In the genomic region with DNA sequence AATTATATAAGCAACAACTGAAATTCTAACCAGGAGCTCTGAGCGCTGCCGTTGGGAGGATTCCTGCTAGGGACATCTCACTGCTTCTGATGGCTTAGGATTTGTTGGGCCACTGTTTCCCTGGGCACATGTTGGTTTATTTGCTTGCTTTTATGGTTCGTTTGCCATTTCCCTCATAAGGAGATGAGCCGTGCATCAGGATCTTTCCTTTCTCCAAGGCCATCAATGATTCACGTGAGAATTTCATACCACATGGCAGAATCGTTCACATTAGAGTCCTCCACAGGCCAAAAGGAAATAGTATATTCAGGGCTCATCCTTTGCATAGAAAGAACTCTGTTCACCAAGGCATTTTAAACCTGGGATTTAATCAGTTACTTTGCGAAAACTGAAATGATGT, we compare ENCODE assay signal across 15 cellular contexts.
DNase-seq lines count a peak whose midpoint lies in the region; ATAC-seq and TF ChIP-seq lines count a peak whose summit lies in the region.
"Had no signal": no experiment of that assay in that cellular context is flagged by ENCODE, and none has a peak within 500 bp of the region (broad histone marks: within the 10 kb centered on the region; RNA-seq: fewer than 3 reads in every experiment).

No MANE protein-coding gene starts in this region.

- H3K27ac Mint-ChIP-seq in osteocyte (ENCODE audit: unreplicated experiment): no peak overlapping the region
- H3K27ac Mint-ChIP-seq: stimulated activated memory B cell treated with anti-CD40 and anti-IgM and Interleukin-4, amounts not matched to agents 10 μg/mL and 1 μg/mL and 100 μg/mL, for 72 hours had no signal

- H3F3A ChIP-seq in PC-9 (ENCODE audit: insufficient read depth, low read depth): peaks cover 41% of the 10 kb centered on the region

- no peaks in the 10 kb centered on the region for H4K20me1 ChIP-seq in PC-9 (ENCODE audit: insufficient read depth)
- H4K20me1 ChIP-seq: BLaER1 had no signal

- WGBS in esophagus muscularis mucosa: 87% methylated on average over 7 of the region's 7 CpGs

- peak overlapping the region; percentile 59 for H3K4me2 ChIP-seq in PC-9
- H3K4me2 ChIP-seq: BLaER1 had no signal

- H3K36me3 ChIP-seq in PC-9 (ENCODE audit: low read depth) (no peaks in the 10 kb centered on the region), esophagus muscularis mucosa (no peaks in the 10 kb centered on the region)
- H3K36me3 ChIP-seq: BLaER1, WERI-Rb-1 had no signal

- peak; percentile 77 for DNase-seq in EH (ENCODE audit: low read depth)
- DNase-seq in PC-9: peak in 1 of 2 experiments; percentile 60
- no peak for DNase-seq in esophagus muscularis mucosa (ENCODE audit: extremely low spot score)
- DNase-seq in osteocyte (ENCODE audit: extremely low spot score, unreplicated experiment): no peak
- no peak for DNase-seq in T-helper 1 cell
- DNase-seq: NCI-H187 treated with DMSO at 0.1 percent for 48 hours; NCI-H748 treated with DMSO at 0.1 percent for 48 hours; stimulated activated CD4-positive, alpha-beta T cell treated with anti-CD3 and anti-CD28 coated beads, Interleukin-4, amount 100 ng/mL, for 4 hours; WERI-Rb-1 had no signal

- no peaks in the 10 kb centered on the region for H3K9me3 Mint-ChIP-seq in osteocyte (ENCODE audit: unreplicated experiment)
- H3K9me3 Mint-ChIP-seq: activated naive CD4-positive, alpha-beta T cell treated with anti-CD3 and anti-CD28 coated beads, Interleukin-2, amount 50 U/mL, for 72 hours; stimulated activated memory B cell treated with anti-CD40 and anti-IgM and Interleukin-4, amounts not matched to agents 10 μg/mL and 1 μg/mL and 100 μg/mL, for 72 hours had no signal

- H3K4me3 ChIP-seq in PC-9 (peak overlapping the region; percentile 15; the same call in 1 of the 2 replicates), esophagus muscularis mucosa (no peak overlapping the region)
- H3K4me3 ChIP-seq: BLaER1 had no signal

- TF ChIP-seq EP300 in esophagus muscularis mucosa (IDR thresholded peaks at IDR 0.05): no peak

- TF ChIP-seq CTCF in PC-9 (conservative IDR thresholded peaks at IDR 0.05) (no peak), esophagus muscularis mucosa (IDR thresholded peaks at IDR 0.05) (no peak), osteocyte (IDR thresholded peaks at IDR 0.05) (no peak)

- peak overlapping the region; percentile 17 for H2AFZ ChIP-seq in PC-9

- no TSS peak for BruUV-seq in PC-9 (replicated peaks; lab: Mats Ljungman, UMichigan)

- H3K9me3 ChIP-seq in PC-9 (ENCODE audit: insufficient read depth, low read depth) (no peaks in the 10 kb centered on the region), esophagus muscularis mucosa (no peaks in the 10 kb centered on the region)
- H3K9me3 ChIP-seq: BLaER1 had no signal

- H3K9me2 ChIP-seq in PC-9 (ENCODE audit: insufficient read depth): no peaks in the 10 kb centered on the region

- intact Hi-C loops in PC-9 (cut with micrococcal nuclease; ENCODE audit: unreplicated experiment): no loop called here
- intact Hi-C loops in esophagus muscularis mucosa (cut with DNase I): loop anchor here (5.0 kb wide), 1 partner anchor 116 kb away; no protein-coding TSS in a partner anchor

- peaks cover 57% of the 10 kb centered on the region for H3K4me1 ChIP-seq in PC-9 (replicated peaks; ENCODE audit: insufficient read depth)
- peaks cover 13 to 21% (median 16%) of the 10 kb centered on the region in 4 donors for H3K4me1 ChIP-seq in esophagus muscularis mucosa

- POLR2A ChIA-PET in PC-9 (lab: Charles Lee; ENCODE audit: unreplicated experiment): interaction anchor here (0.7 kb wide), 1 partner anchor 909 kb away, joined by 3 read pairs; no protein-coding TSS in a partner anchor

- ATAC-seq in HG02759 (IDR thresholded peaks at IDR 0.05; ENCODE audit: unreplicated experiment) (no peak), GM21447 (IDR thresholded peaks at IDR 0.05; ENCODE audit: unreplicated experiment) (no peak), GM21619 (IDR thresholded peaks at IDR 0.05; ENCODE audit: unreplicated experiment) (no peak)
- ATAC-seq: activated naive CD4-positive, alpha-beta T cell treated with anti-CD3 and anti-CD28 coated beads, Interleukin-2, amount 50 U/mL, for 72 hours; stimulated activated memory B cell treated with anti-CD40 and anti-IgM and Interleukin-4, amounts not matched to agents 10 μg/mL and 1 μg/mL and 100 μg/mL, for 72 hours had no signal

- peak overlapping the region; percentile 5 for H3K4me3 Mint-ChIP-seq in osteocyte (ENCODE audit: unreplicated experiment)
- H3K4me3 Mint-ChIP-seq: stimulated activated memory B cell treated with anti-CD40 and anti-IgM and Interleukin-4, amounts not matched to agents 10 μg/mL and 1 μg/mL and 100 μg/mL, for 72 hours had no signal

- TF ChIP-seq POLR2A in esophagus muscularis mucosa (IDR thresholded peaks at IDR 0.05; ENCODE audit: low read depth): no peak

- no peaks in the 10 kb centered on the region for H3K79me2 ChIP-seq in PC-9 (ENCODE audit: low read depth)

- CTCF ChIA-PET in PC-9 (lab: Charles Lee): interaction anchor here (0.5 kb wide), 1 partner anchor 117 kb away, joined by 9 read pairs; no protein-coding TSS in a partner anchor

- H3K27ac ChIP-seq in PC-9 (peak overlapping the region; percentile 83), esophagus muscularis mucosa (replicated peaks in 1 of 4) (peak overlapping the region; percentile 55 to 72 (median 70))
- H3K27ac ChIP-seq: BLaER1, WERI-Rb-1 had no signal

- H3K27me3 Mint-ChIP-seq in osteocyte (ENCODE audit: unreplicated experiment): no peaks in the 10 kb centered on the region
- H3K27me3 Mint-ChIP-seq: stimulated activated memory B cell treated with anti-CD40 and anti-IgM and Interleukin-4, amounts not matched to agents 10 μg/mL and 1 μg/mL and 100 μg/mL, for 72 hours had no signal

- H3K27me3 ChIP-seq in PC-9 (ENCODE audit: insufficient read depth, low read depth): no peaks in the 10 kb centered on the region
- H3K27me3 ChIP-seq in esophagus muscularis mucosa: no peaks in the 10 kb centered on the region
- H3K27me3 ChIP-seq: BLaER1 had no signal

- no peaks in the 10 kb centered on the region for H3K4me1 Mint-ChIP-seq in osteocyte (ENCODE audit: unreplicated experiment)
- H3K4me1 Mint-ChIP-seq: stimulated activated memory B cell treated with anti-CD40 and anti-IgM and Interleukin-4, amounts not matched to agents 10 μg/mL and 1 μg/mL and 100 μg/mL, for 72 hours had no signal

- no peaks in the 10 kb centered on the region for H3K36me3 Mint-ChIP-seq in osteocyte (ENCODE audit: unreplicated experiment)
- H3K36me3 Mint-ChIP-seq: activated naive CD4-positive, alpha-beta T cell treated with anti-CD3 and anti-CD28 coated beads, Interleukin-2, amount 50 U/mL, for 72 hours; stimulated activated memory B cell treated with anti-CD40 and anti-IgM and Interleukin-4, amounts not matched to agents 10 μg/mL and 1 μg/mL and 100 μg/mL, for 72 hours had no signal
